11 cellular contexts compared by ENCODE assay signal in genomic region chr14:101966742-101967141, GRCh38. TPM values are rescaled to one million over a fixed set of nuclear protein-coding genes. Genes with fewer than 3 reads are reported as not detected.
DNase-seq lines count a peak whose midpoint lies in the region; ATAC-seq and TF ChIP-seq lines count a peak whose summit lies in the region.
"Had no signal": no experiment of that assay in that cellular context is flagged by ENCODE, and none has a peak within 500 bp of the region (broad histone marks: within the 10 kb centered on the region; RNA-seq: fewer than 3 reads in every experiment).

No MANE protein-coding gene starts in this region.

- H3K4me3 ChIP-seq in BLaER1 treated with 17β-estradiol and CSF1 and Interleukin-3, amounts not matched to agents 10 nM and 100 nM = peak overlapping the region in 9 of 10 experiments; percentile 88 to 100 (median 99); a peak in 14 of 20 replicates
- H3K4me3 ChIP-seq in HUES64 (ENCODE audit: low read length) (peak overlapping the region; percentile 99; the same call in 1 of the 2 replicates), astrocyte of the spinal cord (ENCODE audit: low read depth, low read length) (peak overlapping the region; percentile 80)

- peaks cover 22 to 54% (median 47%) of the 10 kb centered on the region in 4 donors for H3K4me1 Mint-ChIP-seq in naive thymus-derived CD8-positive, alpha-beta T cell

- no peak for ATAC-seq in naive thymus-derived CD8-positive, alpha-beta T cell
- ATAC-seq in HG03432 (IDR thresholded peaks at IDR 0.05; ENCODE audit: unreplicated experiment) (no peak), GM21529 (IDR thresholded peaks at IDR 0.05; ENCODE audit: unreplicated experiment) (no peak)

- peaks cover 62 to 78% (median 67%) of the 10 kb centered on the region in 10 experiments for H3K4me1 ChIP-seq in BLaER1 treated with 17β-estradiol and CSF1 and Interleukin-3, amounts not matched to agents 10 nM and 100 nM
- H3K4me1 ChIP-seq in HUES64 (ENCODE audit: insufficient read depth, low read length) = peaks cover 23% of the 10 kb centered on the region

- peaks cover 6 to 43% (median 26%) of the 10 kb centered on the region in 11 experiments; a peak in 16 of 22 replicates for H3K36me3 ChIP-seq in BLaER1 treated with 17β-estradiol and CSF1 and Interleukin-3, amounts not matched to agents 10 nM and 100 nM
- H3K36me3 ChIP-seq in HUES64 (ENCODE audit: insufficient read depth, low read length) = peaks cover 13% of the 10 kb centered on the region

- H3K9ac ChIP-seq in BLaER1 treated with 17β-estradiol and CSF1 and Interleukin-3, amounts not matched to agents 10 nM and 100 nM = peak overlapping the region; percentile 31 to 99 (median 98); a peak in 16 of 22 replicates
- H3K9ac ChIP-seq in HUES64 (ENCODE audit: low read depth, low read length) = peak overlapping the region; percentile 21; the same call in 1 of the 2 replicates

- TF ChIP-seq CTCF in astrocyte of the spinal cord (IDR thresholded peaks at IDR 0.05; ENCODE audit: low read depth, low read length) = no peak

- H3K27me3 ChIP-seq in BLaER1 treated with 17β-estradiol and CSF1 and Interleukin-3, amounts not matched to agents 10 nM and 100 nM = no peaks in the 10 kb centered on the region
- peaks cover 16% of the 10 kb centered on the region for H3K27me3 ChIP-seq in HUES64 (ENCODE audit: insufficient read depth, low read length)
- H3K27me3 ChIP-seq: spleen, upper lobe of left lung had no signal

- H3K9me3 Mint-ChIP-seq in naive thymus-derived CD8-positive, alpha-beta T cell = no peaks in the 10 kb centered on the region

- H3K27ac Mint-ChIP-seq in naive thymus-derived CD8-positive, alpha-beta T cell = peak overlapping the region in 6 of 10 donors; percentile 26 to 60 (median 32)

- peak overlapping the region; percentile 48 to 99 (median 91); a peak in 21 of 22 replicates for H3K4me2 ChIP-seq in BLaER1 treated with 17β-estradiol and CSF1 and Interleukin-3, amounts not matched to agents 10 nM and 100 nM

- H3K4me3 Mint-ChIP-seq in naive thymus-derived CD8-positive, alpha-beta T cell = peak overlapping the region in 9 of 10 donors; percentile 21 to 73 (median 41)

- peaks cover 0 to 33% (median 0%) of the 10 kb centered on the region in 3 donors for H3K36me3 Mint-ChIP-seq in naive thymus-derived CD8-positive, alpha-beta T cell

- peak overlapping the region in 8 of 11 experiments; percentile 93 to 98 (median 96); a peak in 16 of 22 replicates for H3K27ac ChIP-seq in BLaER1 treated with 17β-estradiol and CSF1 and Interleukin-3, amounts not matched to agents 10 nM and 100 nM
- peak overlapping the region; percentile 13; the same call in 1 of the 2 replicates for H3K27ac ChIP-seq in HUES64 (ENCODE audit: low read depth, low read length)
- H3K27ac ChIP-seq: HL-60 had no signal

- POLR2A ChIA-PET in naive thymus-derived CD8-positive, alpha-beta T cell (lab: Charles Lee) = interaction anchor here (0.6 to 2.7 kb wide), 3 partner anchors 18 to 198 kb away, joined by 3 to 19 read pairs (median 3); no protein-coding TSS in a partner anchor

- no peaks in the 10 kb centered on the region for H3K9me3 ChIP-seq in BLaER1 treated with 17β-estradiol and CSF1 and Interleukin-3, amounts not matched to agents 10 nM and 100 nM (replicated peaks in 1 of 11)
- H3K9me3 ChIP-seq in HUES64 (ENCODE audit: insufficient read depth, low read depth, low read length) = no peaks in the 10 kb centered on the region
- H3K9me3 ChIP-seq: spleen, upper lobe of left lung had no signal

- H4K20me1 ChIP-seq in BLaER1 treated with 17β-estradiol and CSF1 and Interleukin-3, amounts not matched to agents 10 nM and 100 nM = peaks cover 55 to 73% (median 66%) of the 10 kb centered on the region in 11 experiments; a peak in 21 of 22 replicates

- in situ Hi-C loops in astrocyte of the spinal cord (cut with HindIII; ENCODE audit: low sequenced_read_pairs) = no loop called here

- no peaks in the 10 kb centered on the region for H3K27me3 Mint-ChIP-seq in naive thymus-derived CD8-positive, alpha-beta T cell

- 100% methylated on average over 1 of the region's 2 CpGs for WGBS in HUES64

- DNase-seq in astrocyte of the spinal cord (ENCODE audit: low read depth, low spot score) (no peak), SK-N-DZ (ENCODE audit: low spot score) (no peak), NCI-H2171 (lab: John Stamatoyannopoulos, UW) (no peak)
- no peak for DNase-seq in naive thymus-derived CD8-positive, alpha-beta T cell
- DNase-seq: spleen, upper lobe of left lung had no signal

RNA-seq across cellular contexts. Expression of gene DYNC1H1, which starts 2.4 kb away (rescaled TPM):
- 143 TPM for polyA plus RNA-seq in HUES64 (2013, experiment 1 of 2)
- polyA plus RNA-seq in HUES64 (2013, experiment 2 of 2) = 146 TPM
- total RNA-seq in naive thymus-derived CD8-positive, alpha-beta T cell = 100 to 1,000 TPM; 257 to 278 TPM
- 10 to 100 TPM; 23.4 to 42.0 (median 30.5) TPM for polyA plus RNA-seq in naive thymus-derived CD8-positive, alpha-beta T cell
- 86.0 and 102 TPM in 2 replicates for polyA plus RNA-seq in SK-N-DZ (2014; cell fraction: cytosol; rRNA removed)
- polyA plus RNA-seq in SK-N-DZ (2014; cell fraction: nucleus; rRNA removed) = 93.2 and 101 TPM in 2 replicates
